8 cellular contexts compared by ENCODE assay signal in genomic region chr1:91650764-91651163, GRCh38.
DNase-seq lines count a peak whose midpoint lies in the region; ATAC-seq and TF ChIP-seq lines count a peak whose summit lies in the region.

No MANE protein-coding gene starts in this region.

- DNase-seq in EH (ENCODE audit: low read depth) (peak; percentile 98), SK-MEL-5 (ENCODE audit: low read depth, low spot score) (peak; percentile 5), foreskin fibroblast (peak; percentile 99 to 100), retinal pigment epithelial cell (ENCODE audit: low read depth) (peak; percentile 98), NCI-H1417 treated with DMSO at 0.1 percent for 48 hours (lab: John Stamatoyannopoulos, UW) (no peak)
- DNase-seq in stimulated activated CD4-positive, alpha-beta T cell treated with anti-CD3 and anti-CD28 coated beads, Interleukin-4, amount 100 ng/mL, for 4 hours: no peak

- ATAC-seq in HG02938 (IDR thresholded peaks at IDR 0.05; ENCODE audit: unreplicated experiment) (no peak), HG03520 (IDR thresholded peaks at IDR 0.05; ENCODE audit: unreplicated experiment) (no peak)

- H3K4me3 ChIP-seq in foreskin fibroblast (ENCODE audit: low read depth in 1 of 2, low read length in 2 of 2) (no peak overlapping the region), retinal pigment epithelial cell (ENCODE audit: low read length) (no peak overlapping the region)

- no peak for TF ChIP-seq CTCF in foreskin fibroblast (IDR thresholded peaks at IDR 0.05; ENCODE audit: low read depth, low read length)
- no peak for TF ChIP-seq CTCF in retinal pigment epithelial cell (conservative IDR thresholded peaks at IDR 0.05; ENCODE audit: low read depth, low read length)

- in situ Hi-C loops in SK-MEL-5 (cut with HindIII; ENCODE audit: low pct_unique_long_range_greater_than_20kb, low sequenced_read_pairs): no loop called here

Comparison
In these comparisons a context has a peak if more than half of its experiments do, and no peak if none do; other contexts are left out.
1. DNase-seq: peak in EH (single experiment), SK-MEL-5 (single experiment), foreskin fibroblast (2 of 2) and retinal pigment epithelial cell (single experiment); none in stimulated activated CD4-positive, alpha-beta T cell treated with anti-CD3 and anti-CD28 coated beads, Interleukin-4, amount 100 ng/mL, for 4 hours (0 of 2) and NCI-H1417 treated with DMSO at 0.1 percent for 48 hours (single experiment).